ENCODE assay signal across 9 cellular contexts in the genomic region with DNA sequence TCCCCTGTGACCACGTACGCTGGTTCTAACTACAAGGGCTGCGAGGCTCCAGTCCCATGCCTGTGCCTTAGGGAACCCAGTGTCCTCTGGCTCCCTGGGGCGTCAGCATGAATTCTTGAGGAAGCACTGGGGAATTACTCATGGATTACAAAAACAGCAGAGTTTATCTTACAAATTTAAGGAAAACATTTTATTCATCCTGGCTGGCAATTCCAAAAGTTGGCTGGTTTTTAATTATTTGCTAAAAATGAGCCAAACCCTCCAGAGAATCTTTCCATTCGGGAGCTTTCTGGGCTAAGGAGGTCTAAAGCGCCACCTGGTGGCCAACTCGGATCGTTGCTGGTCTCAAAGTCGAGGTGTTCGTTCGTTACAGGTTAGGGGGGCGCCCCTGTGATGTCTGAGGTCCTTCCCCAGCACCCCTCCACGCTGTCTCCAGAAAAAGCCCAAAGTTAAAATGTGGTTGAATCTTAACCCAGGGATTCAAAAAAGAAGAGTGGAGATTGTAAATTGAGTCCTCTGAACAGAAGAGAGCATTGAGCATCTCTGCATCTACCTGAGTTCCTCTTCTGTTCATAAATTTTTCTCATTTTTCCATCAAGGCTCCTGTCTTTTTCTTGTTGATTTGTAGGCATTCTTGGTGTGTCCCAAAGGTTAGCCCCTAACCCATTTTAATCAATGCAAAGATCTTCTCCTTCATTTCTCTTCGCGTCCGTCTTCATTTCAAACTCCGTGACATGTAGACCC.
DNase-seq lines count a peak whose midpoint lies in the region; ATAC-seq and TF ChIP-seq lines count a peak whose summit lies in the region.
"Had no signal": no experiment of that assay in that cellular context is flagged by ENCODE, and none has a peak within 500 bp of the region (broad histone marks: within the 10 kb centered on the region; RNA-seq: fewer than 3 reads in every experiment).

No MANE protein-coding gene starts in this region.

- DNase-seq in GM04503 (ENCODE audit: low read depth) (peak; percentile 4), HuH-7.5 (ENCODE audit: low spot score) (peak; percentile 49), PC-3 (peak; percentile 70), head of caudate nucleus (peak; percentile 38 to 89 (median 76)), psoas muscle (peak; percentile 41 to 69), cortex of kidney (lab: John Stamatoyannopoulos, UW) (no peak)
- peak; percentile 47 for DNase-seq in activated naive CD4-positive, alpha-beta T cell treated with Interleukin-2 at 50 U/mL for 16 hours

- intact Hi-C loops in PC-3 (cut with micrococcal nuclease) (loop anchor here (1.0 to 5.0 kb wide), 2 partner anchors 609 to 629 kb away; no protein-coding TSS in a partner anchor), head of caudate nucleus (cut with DNase I) (loop anchor here (2.0 kb wide), 1 partner anchor 629 kb away; no protein-coding TSS in a partner anchor), psoas muscle (cut with DNase I) (loop anchor here (1.0 to 2.0 kb wide), 2 partner anchors 629 kb away; no protein-coding TSS in a partner anchor)

- no peak overlapping the region for H3K4me3 ChIP-seq in PC-3 (ENCODE audit: low read length)
- H3K4me3 ChIP-seq in psoas muscle, result no peak overlapping the region

- H3K9me2 ChIP-seq in PC-3 (replicated peaks; ENCODE audit: low read length), result no peaks in the 10 kb centered on the region

- no peaks in the 10 kb centered on the region for H3K9me3 ChIP-seq in PC-3 (ENCODE audit: low read length)
- no peaks in the 10 kb centered on the region for H3K9me3 ChIP-seq in psoas muscle

- H2AFZ ChIP-seq in PC-3 (ENCODE audit: low read length), result no peak overlapping the region

- H3K27ac ChIP-seq in PC-3 (ENCODE audit: low read length) (no peak overlapping the region), psoas muscle (no peak overlapping the region)

- H3K4me1 ChIP-seq in PC-3 (ENCODE audit: insufficient read depth, low read length) (no peaks in the 10 kb centered on the region), psoas muscle (no peaks in the 10 kb centered on the region)

- no peaks in the 10 kb centered on the region for H4K20me1 ChIP-seq in PC-3 (ENCODE audit: low read length)

- ATAC-seq in PC-3 (peak; percentile 61), psoas muscle (no peak), HG02798 (IDR thresholded peaks at IDR 0.05; ENCODE audit: poor library complexity, unreplicated experiment) (no peak)
- ATAC-seq: activated naive CD4-positive, alpha-beta T cell treated with anti-CD3 and anti-CD28 coated beads, Interleukin-2, amount 50 U/mL, for 72 hours had no signal

- H3K4me2 ChIP-seq in PC-3 (ENCODE audit: low read length), result no peak overlapping the region

- TF ChIP-seq CTCF in PC-3 (conservative IDR thresholded peaks at IDR 0.05; ENCODE audit: low read depth, low read length), result peak; percentile 99
- TF ChIP-seq CTCF in psoas muscle (IDR thresholded peaks at IDR 0.05), result peak; percentile 88

- POLR2A ChIA-PET in PC-3 (lab: Charles Lee; ENCODE audit: unreplicated experiment), result no interaction called here

- no peaks in the 10 kb centered on the region for H3F3A ChIP-seq in PC-3 (ENCODE audit: low read length, unreplicated experiment)

- H3K79me2 ChIP-seq in PC-3 (ENCODE audit: low read length), result no peaks in the 10 kb centered on the region

- H3K9ac ChIP-seq in PC-3 (ENCODE audit: low read length), result no peak overlapping the region

- whole genome bisulfite sequencing in psoas muscle, 3 donors, result 28 to 29% (median 28%) methylated on average over 17 of the region's 17 CpGs

- H3K36me3 ChIP-seq in PC-3 (ENCODE audit: low read depth, low read length) (no peaks in the 10 kb centered on the region), psoas muscle (ENCODE audit: insufficient read depth in 1 of 2, low read depth in 1 of 2) (no peaks in the 10 kb centered on the region)

- no TSS peak for BruUV-seq in PC-3 (replicated peaks; lab: Mats Ljungman, UMichigan)

- CTCF ChIA-PET in PC-3 (lab: Charles Lee), result interaction anchor here (0.6 to 1.4 kb wide), 3 partner anchors 40 to 630 kb away, joined by 3 to 9 read pairs (median 3); no protein-coding TSS in a partner anchor

- H3K27me3 ChIP-seq in PC-3 (ENCODE audit: low read length), result peaks cover 83% of the 10 kb centered on the region
- H3K27me3 ChIP-seq in psoas muscle (ENCODE audit: insufficient read depth in 3 of 3, low read length in 2 of 3), result peaks cover 0 to 8% (median 0%) of the 10 kb centered on the region in 3 donors
